In genomic region chr7:95509199-95509598, GRCh38 we compare ENCODE assay signal across 8 cellular contexts. TPM values are rescaled to one million over a fixed set of nuclear protein-coding genes. Genes with fewer than 3 reads are reported as not detected.
DNase-seq lines count a peak whose midpoint lies in the region; ATAC-seq and TF ChIP-seq lines count a peak whose summit lies in the region.

No MANE protein-coding gene starts in this region.

- no peak for TF ChIP-seq CTCF in SK-N-SH (IDR thresholded peaks at IDR 0.05)
- no peak for TF ChIP-seq CTCF in stomach (IDR thresholded peaks at IDR 0.05)

- H3K27me3 ChIP-seq in SK-N-SH (ENCODE audit: insufficient read depth) (no peaks in the 10 kb centered on the region), stomach (no peaks in the 10 kb centered on the region)

- ATAC-seq in GM19452 (IDR thresholded peaks at IDR 0.05; ENCODE audit: unreplicated experiment) (peak; percentile 39), HG03520 (IDR thresholded peaks at IDR 0.05; ENCODE audit: unreplicated experiment) (peak; percentile 44)

- TF ChIP-seq POLR2A in stomach (IDR thresholded peaks at IDR 0.05), result no peak

- TF ChIP-seq EP300 in SK-N-SH (IDR thresholded peaks at IDR 0.05; ENCODE audit: borderline replicate concordance in 1 of 2, low read depth in 1 of 2, low read length in 1 of 2), result no peak
- TF ChIP-seq EP300 in stomach (IDR thresholded peaks at IDR 0.05), result no peak

- no peak overlapping the region for H3K4me2 ChIP-seq in SK-N-SH

- POLR2A ChIA-PET in SK-N-SH (lab: Yijun Ruan, JAX), result no interaction called here

- H3K27ac ChIP-seq in SK-N-SH (ENCODE audit: low read depth in 2 of 2, low read length in 1 of 2), result no peak overlapping the region
- H3K27ac ChIP-seq in stomach, result no peak overlapping the region

- no peak overlapping the region for H2AFZ ChIP-seq in SK-N-SH (ENCODE audit: low read depth)

- intact Hi-C loops in stomach (cut with DNase I; ENCODE audit: low total_unique reads), result no loop called here

- no peaks in the 10 kb centered on the region for H3K79me2 ChIP-seq in SK-N-SH (ENCODE audit: insufficient read depth)

- H3K4me3 ChIP-seq in SK-N-SH (ENCODE audit: low read depth in 2 of 2, low read length in 1 of 2) (no peak overlapping the region), stomach (no peak overlapping the region)

- no peak overlapping the region for H3K9ac ChIP-seq in SK-N-SH

- DNase-seq in SK-N-SH, result peak; percentile 52
- DNase-seq in iPS-NIHi7 (ENCODE audit: extremely low spot score), result peak; percentile 61
- no peak for DNase-seq in NCI-H446 treated with DMSO at 0.1 percent for 48 hours (lab: John Stamatoyannopoulos, UW)
- no peak for DNase-seq in activated effector memory CD4-positive, alpha-beta T cell treated with anti-CD3 and anti-CD28 coated beads, Interleukin-2, amount 50 U/mL, for 16 hours
- no peak for DNase-seq in stomach
- no peak for DNase-seq in NOMO-1 treated with dmso at 0.1 percent for 144 hours (lab: John Stamatoyannopoulos, UW; ENCODE audit: unreplicated experiment)

- no peaks in the 10 kb centered on the region for H4K20me1 ChIP-seq in SK-N-SH (ENCODE audit: insufficient read depth)

- H3K36me3 ChIP-seq in SK-N-SH (replicated peaks in 1 of 2; ENCODE audit: control insufficient read depth in 1 of 2, insufficient read depth in 2 of 2, low read length in 1 of 2) (no peaks in the 10 kb centered on the region), stomach (no peaks in the 10 kb centered on the region)

- H3K9me2 ChIP-seq in SK-N-SH, result no peaks in the 10 kb centered on the region

- no peak for TF ChIP-seq RAD21 in SK-N-SH (IDR thresholded peaks at IDR 0.05; ENCODE audit: low read length)

- CTCF ChIA-PET in SK-N-SH (lab: Yijun Ruan, JAX), result interaction anchor here (0.7 to 8.0 kb wide), 8 partner anchors 13 to 181 kb away, joined by 3 to 292 read pairs (median 6); no protein-coding TSS in a partner anchor

- WGBS in SK-N-SH (ENCODE audit: low lambda C conversion rate), result 32% methylated on average over 5 of the region's 5 CpGs
- WGBS in stomach, 5 donors, result 10 to 13% (median 12%) methylated on average over 5 of the region's 5 CpGs

- H3K4me1 ChIP-seq in SK-N-SH (ENCODE audit: control insufficient read depth in 1 of 2, insufficient read depth in 2 of 2, low read depth in 1 of 2, low read length in 1 of 2) (peaks cover 0 to 4% of the 10 kb centered on the region in 2 experiments; a peak in 2 of 4 replicates), stomach (no peaks in the 10 kb centered on the region)

- H3K9me3 ChIP-seq in SK-N-SH, result no peaks in the 10 kb centered on the region
- H3K9me3 ChIP-seq in stomach, result no peaks in the 10 kb centered on the region

- no peaks in the 10 kb centered on the region for H3F3A ChIP-seq in SK-N-SH (replicated peaks; ENCODE audit: insufficient read depth)

TF ChIP-seq in SK-N-SH, 30 proteins besides CTCF, POLR2A, EP300 and RAD21:
- TF ChIP-seq USF2 (IDR thresholded peaks at IDR 0.05; ENCODE audit: borderline replicate concordance, low read depth, low read length), result no peak
- no peak for TF ChIP-seq SIN3A (IDR thresholded peaks at IDR 0.05; ENCODE audit: borderline replicate concordance, low read depth, low read length)
- no peak for TF ChIP-seq GABPA (IDR thresholded peaks at IDR 0.05; ENCODE audit: low read depth)
- no peak for TF ChIP-seq RCOR1 (IDR thresholded peaks at IDR 0.05; ENCODE audit: low read length)
- TF ChIP-seq EZH2phosphoT487 (IDR thresholded peaks at IDR 0.05; ENCODE audit: borderline replicate concordance, low read depth), result no peak
- no peak for TF ChIP-seq TEAD4 (IDR thresholded peaks at IDR 0.05; ENCODE audit: borderline replicate concordance, insufficient read depth)
- TF ChIP-seq PBX3 (IDR thresholded peaks at IDR 0.05), result no peak

RNA-seq across cellular contexts. Expression of gene ASB4, which starts 23.5 kb away (rescaled TPM):
- not detected in 2 replicates for polyA plus RNA-seq in SK-N-SH (2012; rRNA removed)
- polyA plus RNA-seq in SK-N-SH (2012; cell fraction: cytosol; rRNA removed), result not detected in 2 replicates
- not detected in 2 replicates for polyA plus RNA-seq in SK-N-SH (2012; cell fraction: nucleus; rRNA removed)
- under 1 TPM in 1 of 5 donors, not detected in 4; 0.18 TPM for total RNA-seq in stomach
- polyA plus RNA-seq in stomach, result 1 to 10 TPM in 1 of 3 donors, under 1 TPM in 2; 0.03 to 1.7 (median 0.37) TPM

Comparison
In these comparisons a context has a peak if more than half of its experiments do, and no peak if none do; other contexts are left out.
1. DNase-seq: peak in SK-N-SH (single experiment) and iPS-NIHi7 (single experiment); none in NCI-H446 treated with DMSO at 0.1 percent for 48 hours (single experiment), activated effector memory CD4-positive, alpha-beta T cell treated with anti-CD3 and anti-CD28 coated beads, Interleukin-2, amount 50 U/mL, for 16 hours (single experiment), stomach (single experiment) and NOMO-1 treated with dmso at 0.1 percent for 144 hours (single experiment).